9 cellular contexts compared by ENCODE assay signal in genomic region chr2:161166538-161167409, GRCh38. TPM values are rescaled to one million over a fixed set of nuclear protein-coding genes. Genes with fewer than 3 reads are reported as not detected.
DNase-seq lines count a peak whose midpoint lies in the region; ATAC-seq and TF ChIP-seq lines count a peak whose summit lies in the region.
"Had no signal": no experiment of that assay in that cellular context is flagged by ENCODE, and none has a peak within 500 bp of the region (broad histone marks: within the 10 kb centered on the region; RNA-seq: fewer than 3 reads in every experiment).

No MANE protein-coding gene starts in this region.

- peak overlapping the region; percentile 4 for H3K4me3 Mint-ChIP-seq in activated CD4-positive, alpha-beta T cell treated with anti-CD3 and anti-CD28 coated beads, Interleukin-2, amount 10 ng/mL, durations not matched to agents 7 days and 5 days
- H3K4me3 Mint-ChIP-seq: nephron had no signal

- CTCF ChIA-PET in activated CD4-positive, alpha-beta T cell treated with anti-CD3 and anti-CD28 coated beads, Interleukin-2, amount 10 ng/mL, durations not matched to agents 7 days and 5 days (lab: Charles Lee) = interaction anchor here (1.4 kb wide), 1 partner anchor 10 kb away, joined by 5 read pairs; no protein-coding TSS in a partner anchor

- H3K27ac Mint-ChIP-seq in activated CD4-positive, alpha-beta T cell treated with anti-CD3 and anti-CD28 coated beads, Interleukin-2, amount 10 ng/mL, durations not matched to agents 7 days and 5 days = peak overlapping the region; percentile 73
- H3K27ac Mint-ChIP-seq: nephron had no signal

- peaks cover 12% of the 10 kb centered on the region for H3K9me3 Mint-ChIP-seq in activated CD4-positive, alpha-beta T cell treated with anti-CD3 and anti-CD28 coated beads, Interleukin-2, amount 10 ng/mL, durations not matched to agents 7 days and 5 days
- H3K9me3 Mint-ChIP-seq: nephron had no signal

- H3K27me3 ChIP-seq in left lung (no peaks in the 10 kb centered on the region), BE2C (no peaks in the 10 kb centered on the region), body of pancreas (no peaks in the 10 kb centered on the region)

- peak overlapping the region; percentile 54 to 100 for H3K27ac ChIP-seq in left lung
- H3K27ac ChIP-seq in body of pancreas = no peak overlapping the region

- WGBS in body of pancreas, 2 donors = 85% methylated on average over 6 of the region's 6 CpGs

- H3K36me3 Mint-ChIP-seq in activated CD4-positive, alpha-beta T cell treated with anti-CD3 and anti-CD28 coated beads, Interleukin-2, amount 10 ng/mL, durations not matched to agents 7 days and 5 days (ENCODE audit: low read depth) = peaks cover 77% of the 10 kb centered on the region

- H3K4me1 ChIP-seq in left lung (peaks cover 23 to 100% of the 10 kb centered on the region in 2 donors), BE2C (no peaks in the 10 kb centered on the region), body of pancreas (peaks cover 33% of the 10 kb centered on the region)

- intact Hi-C loops in left lung (cut with DNase I) (no loop called here), body of pancreas (cut with DNase I) (no loop called here)

- peak; percentile 62 for DNase-seq in activated CD4-positive, alpha-beta T cell treated with anti-CD3 and anti-CD28 coated beads, Interleukin-2, amount 10 ng/mL, durations not matched to agents 7 days and 5 days
- DNase-seq in left lung (no peak), OCI-M1 (lab: John Stamatoyannopoulos, UW) (no peak), BE2C (no peak), NCI-H1436 (lab: John Stamatoyannopoulos, UW) (no peak), body of pancreas (no peak)

- no peak overlapping the region for H3K4me3 ChIP-seq in left lung
- H3K4me3 ChIP-seq in BE2C (ENCODE audit: low read depth, low read length) = no peak overlapping the region
- no peak overlapping the region for H3K4me3 ChIP-seq in body of pancreas

- peaks cover 0 to 13% of the 10 kb centered on the region in 2 donors for H3K36me3 ChIP-seq in left lung
- no peaks in the 10 kb centered on the region for H3K36me3 ChIP-seq in BE2C
- H3K36me3 ChIP-seq in body of pancreas (replicated peaks in 1 of 2; ENCODE audit: insufficient read depth in 1 of 2, low read depth in 2 of 2) = peaks cover 0 to 3% of the 10 kb centered on the region in 2 donors

- no peak for TF ChIP-seq POLR2A in body of pancreas (IDR thresholded peaks at IDR 0.05)

- TF ChIP-seq CTCF in left lung (IDR thresholded peaks at IDR 0.05) (no peak), BE2C (IDR thresholded peaks at IDR 0.05; ENCODE audit: low read depth, low read length) (no peak), body of pancreas (IDR thresholded peaks at IDR 0.05) (no peak)

- H3K9me3 ChIP-seq in left lung = no peaks in the 10 kb centered on the region
- H3K9me3 ChIP-seq in BE2C = no peaks in the 10 kb centered on the region
- no peaks in the 10 kb centered on the region for H3K9me3 ChIP-seq in body of pancreas

- H3K4me1 Mint-ChIP-seq in activated CD4-positive, alpha-beta T cell treated with anti-CD3 and anti-CD28 coated beads, Interleukin-2, amount 10 ng/mL, durations not matched to agents 7 days and 5 days = peaks cover 88% of the 10 kb centered on the region

- POLR2A ChIA-PET in activated CD4-positive, alpha-beta T cell treated with anti-CD3 and anti-CD28 coated beads, Interleukin-2, amount 10 ng/mL, durations not matched to agents 7 days and 5 days (lab: Charles Lee) = interaction anchor here (0.6 to 0.7 kb wide), 2 partner anchors 801 to 1413 kb away, joined by 3 to 4 read pairs; no protein-coding TSS in a partner anchor

- H3K27me3 Mint-ChIP-seq in activated CD4-positive, alpha-beta T cell treated with anti-CD3 and anti-CD28 coated beads, Interleukin-2, amount 10 ng/mL, durations not matched to agents 7 days and 5 days = no peaks in the 10 kb centered on the region

- ATAC-seq in GM19023 (IDR thresholded peaks at IDR 0.05; ENCODE audit: unreplicated experiment) (peak; percentile 86), HG03064 (IDR thresholded peaks at IDR 0.05; ENCODE audit: low read depth, unreplicated experiment) (peak; percentile 88), left lung (no peak), body of pancreas (no peak)

RNA-seq across cellular contexts. Expression of gene TANK, which starts 6.5 kb away (rescaled TPM):
- total RNA-seq in activated CD4-positive, alpha-beta T cell treated with anti-CD3 and anti-CD28 coated beads, Interleukin-2, amount 10 ng/mL, durations not matched to agents 7 days and 5 days = 10 to 100 TPM; 71.5 to 74.1 TPM
- total RNA-seq in left lung (10 to 100 TPM; 53.7 to 75.7 TPM), body of pancreas (10 to 100 TPM; 28.5 to 40.2 TPM)
- polyA plus RNA-seq in BE2C (2012; ENCODE audit: insufficient read depth, insufficient read length, low read depth) = 16.7 TPM

Comparison
In these comparisons a context has a peak if more than half of its experiments do, and no peak if none do; other contexts are left out.
1. ATAC-seq: peak in GM19023 (single experiment) and HG03064 (single experiment); none in left lung (single experiment) and body of pancreas (single experiment).
2. H3K27ac ChIP-seq: peak in left lung (2 of 2); none in body of pancreas (0 of 4).